24 cellular contexts compared by ENCODE assay signal in the genomic region with DNA sequence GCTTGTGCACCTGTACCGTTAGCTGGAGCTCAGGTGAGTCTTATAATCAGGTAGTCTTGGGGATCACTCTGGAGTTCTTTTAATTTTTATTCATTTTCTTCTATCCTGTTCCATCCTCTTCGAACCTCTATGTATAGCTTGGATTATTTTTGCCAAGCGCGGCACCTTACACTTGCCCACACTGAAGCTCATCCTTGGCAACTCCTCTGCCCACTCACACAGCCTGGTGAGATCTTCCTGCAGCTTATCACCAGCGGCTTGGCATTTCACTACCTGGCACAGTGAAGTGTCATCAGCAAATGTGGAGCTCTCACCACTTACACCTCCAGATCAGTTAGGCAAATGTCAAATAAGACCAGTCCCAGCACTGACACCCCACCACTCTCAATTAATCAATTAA.
"Had no signal": no experiment of that assay in that cellular context is flagged by ENCODE, and none has a peak within 500 bp of the region (broad histone marks: within the 10 kb centered on the region; RNA-seq: fewer than 3 reads in every experiment).

No MANE protein-coding gene starts in this region.

- H3K4me3 ChIP-seq: esophagus squamous epithelium, gastroesophageal sphincter had no signal

- ATAC-seq: activated CD4-positive, CD25-positive, alpha-beta regulatory T cell treated with anti-CD3 and anti-CD28 coated beads, Interleukin-2, amount 50 U/mL, for 24 hours; activated CD8-positive, alpha-beta T cell treated with anti-CD3 and anti-CD28 coated beads for 36 hours; gastroesophageal sphincter; T-helper 17 cell had no signal

- H3K27ac ChIP-seq: brain microvascular endothelial cell, epithelial cell of prostate, esophagus squamous epithelium, gastroesophageal sphincter, WERI-Rb-1 had no signal

- H3K27me3 ChIP-seq: brain microvascular endothelial cell, esophagus squamous epithelium had no signal

- H3K36me3 ChIP-seq: brain microvascular endothelial cell, esophagus squamous epithelium, gastroesophageal sphincter, WERI-Rb-1 had no signal

- H3K4me1 ChIP-seq: esophagus squamous epithelium, gastroesophageal sphincter had no signal

- DNase-seq: activated B cell treated with CpG ODN at 0.5 μM for 24 hours; activated CD4-positive, alpha-beta T cell treated with anti-CD3 and anti-CD28 coated beads for 48 hours; activated CD4-positive, alpha-beta T cell treated with anti-CD3 and anti-CD28 coated beads, Interleukin-2, amount 50 U/mL, for 1 hour; activated CD4-positive, alpha-beta T cell treated with anti-CD3 and anti-CD28 coated beads, Interleukin-2, amount 50 U/mL, for 48 hours; activated CD8-positive, alpha-beta memory T cell treated with anti-CD3 and anti-CD28 coated beads for 24 hours; activated CD8-positive, alpha-beta T cell treated with anti-CD3 and anti-CD28 coated beads for 36 hours; activated gamma-delta T cell; activated naive CD4-positive, alpha-beta T cell; activated naive CD4-positive, alpha-beta T cell treated with anti-CD3 and anti-CD28 coated beads, Interleukin-2, amount 10 ng/mL, durations not matched to agents 7 days and 5 days; activated T-cell treated with anti-CD3 and anti-CD28 coated beads, Interleukin-2, amount 50 U/mL, for 1 hour; activated T-cell treated with anti-CD3 and anti-CD28 coated beads, Interleukin-2, amount 50 U/mL, for 48 hours; brain microvascular endothelial cell; cortex of kidney; dermis blood vessel endothelial cell; effector CD8-positive, alpha-beta T cell; esophagus squamous epithelium; foreskin melanocyte; T-helper 1 cell; T-helper 17 cell; T1000; WERI-Rb-1 had no signal
